ENCODE assay signal across 22 cellular contexts in genomic region chr6:114055758-114056157, GRCh38.
"Had no signal": no experiment of that assay in that cellular context is flagged by ENCODE, and none has a peak within 500 bp of the region (broad histone marks: within the 10 kb centered on the region; RNA-seq: fewer than 3 reads in every experiment).

No MANE protein-coding gene starts in this region.

- H3K36me3 Mint-ChIP-seq: naive thymus-derived CD8-positive, alpha-beta T cell; stimulated activated naive B cell treated with anti-CD40 and anti-IgM and Interleukin-4, amounts not matched to agents 10 μg/mL and 1 μg/mL and 100 μg/mL, for 72 hours had no signal

- H3K36me3 ChIP-seq: esophagus muscularis mucosa, heart left ventricle, spleen, thoracic aorta, transverse colon had no signal

- H3K9me3 Mint-ChIP-seq: effector memory CD8-positive, alpha-beta T cell; naive thymus-derived CD8-positive, alpha-beta T cell; neural crest cell; stimulated activated naive B cell treated with anti-CD40 and anti-IgM and Interleukin-4, amounts not matched to agents 10 μg/mL and 1 μg/mL and 100 μg/mL, for 72 hours; stimulated activated naive CD8-positive, alpha-beta T cell treated with anti-CD3 and anti-CD28 coated beads, Interleukin-15, amount 100 ng/mL, for 72 hours had no signal

- H3K27ac Mint-ChIP-seq: effector memory CD8-positive, alpha-beta T cell; naive thymus-derived CD8-positive, alpha-beta T cell; stimulated activated naive B cell treated with anti-CD40 and anti-IgM and Interleukin-4, amounts not matched to agents 10 μg/mL and 1 μg/mL and 100 μg/mL, for 72 hours; stimulated activated naive CD8-positive, alpha-beta T cell treated with anti-CD3 and anti-CD28 coated beads, Interleukin-15, amount 100 ng/mL, for 72 hours had no signal

- H3K27me3 Mint-ChIP-seq: stimulated activated naive B cell treated with anti-CD40 and anti-IgM and Interleukin-4, amounts not matched to agents 10 μg/mL and 1 μg/mL and 100 μg/mL, for 72 hours had no signal

- H3K4me3 Mint-ChIP-seq: effector memory CD8-positive, alpha-beta T cell; naive thymus-derived CD8-positive, alpha-beta T cell; neural crest cell; stimulated activated naive B cell treated with anti-CD40 and anti-IgM and Interleukin-4, amounts not matched to agents 10 μg/mL and 1 μg/mL and 100 μg/mL, for 72 hours; stimulated activated naive CD8-positive, alpha-beta T cell treated with anti-CD3 and anti-CD28 coated beads, Interleukin-15, amount 100 ng/mL, for 72 hours had no signal

- H3K27ac ChIP-seq: epithelial cell of prostate, esophagus muscularis mucosa, spleen, thoracic aorta, transverse colon had no signal

- H3K27me3 ChIP-seq: esophagus muscularis mucosa, heart left ventricle, spleen, transverse colon had no signal

- DNase-seq: cortex of kidney; effector memory CD8-positive, alpha-beta T cell; foreskin melanocyte; heart left ventricle; hippocampal formation; left colon; left ventricle myocardium superior; mesenchymal stem cell; naive thymus-derived CD8-positive, alpha-beta T cell; spleen; stimulated activated CD4-positive, alpha-beta T cell treated with anti-CD3 and anti-CD28 coated beads, Interleukin-15, amount 100 ng/mL, for 24 hours; stimulated activated CD4-positive, alpha-beta T cell treated with anti-CD3 and anti-CD28 coated beads, Interleukin-1b, Interleukin-23, amount 100 ng/mL, for 48 hours; stimulated activated CD4-positive, alpha-beta T cell treated with anti-CD3 and anti-CD28 coated beads, Interleukin-4, amount 100 ng/mL, for 4 hours; stimulated activated naive B cell treated with anti-CD40 and anti-IgM and Interleukin-4, amounts not matched to agents 10 μg/mL and 1 μg/mL and 100 μg/mL, for 72 hours; stimulated activated naive CD8-positive, alpha-beta T cell treated with anti-CD3 and anti-CD28 coated beads, Interleukin-15, amount 100 ng/mL, for 72 hours; transverse colon had no signal

- H3K9me3 ChIP-seq: esophagus muscularis mucosa, heart left ventricle, spleen, thoracic aorta, transverse colon had no signal

- H3K4me1 Mint-ChIP-seq: naive thymus-derived CD8-positive, alpha-beta T cell; neural crest cell; stimulated activated naive B cell treated with anti-CD40 and anti-IgM and Interleukin-4, amounts not matched to agents 10 μg/mL and 1 μg/mL and 100 μg/mL, for 72 hours; stimulated activated naive CD8-positive, alpha-beta T cell treated with anti-CD3 and anti-CD28 coated beads, Interleukin-15, amount 100 ng/mL, for 72 hours had no signal

- H3K4me1 ChIP-seq: esophagus muscularis mucosa, heart left ventricle, spleen, transverse colon had no signal

- H3K4me3 ChIP-seq: esophagus muscularis mucosa, heart left ventricle, lung, spleen, thoracic aorta, transverse colon had no signal

- ATAC-seq: effector memory CD8-positive, alpha-beta T cell; heart left ventricle; left colon; left ventricle myocardium superior; naive thymus-derived CD8-positive, alpha-beta T cell; sciatic nerve; stimulated activated naive B cell treated with anti-CD40 and anti-IgM and Interleukin-4, amounts not matched to agents 10 μg/mL and 1 μg/mL and 100 μg/mL, for 72 hours; stimulated activated naive CD8-positive, alpha-beta T cell treated with anti-CD3 and anti-CD28 coated beads, Interleukin-15, amount 100 ng/mL, for 72 hours had no signal
